ENCODE assay signal across 1 cellular context in the genomic region with DNA sequence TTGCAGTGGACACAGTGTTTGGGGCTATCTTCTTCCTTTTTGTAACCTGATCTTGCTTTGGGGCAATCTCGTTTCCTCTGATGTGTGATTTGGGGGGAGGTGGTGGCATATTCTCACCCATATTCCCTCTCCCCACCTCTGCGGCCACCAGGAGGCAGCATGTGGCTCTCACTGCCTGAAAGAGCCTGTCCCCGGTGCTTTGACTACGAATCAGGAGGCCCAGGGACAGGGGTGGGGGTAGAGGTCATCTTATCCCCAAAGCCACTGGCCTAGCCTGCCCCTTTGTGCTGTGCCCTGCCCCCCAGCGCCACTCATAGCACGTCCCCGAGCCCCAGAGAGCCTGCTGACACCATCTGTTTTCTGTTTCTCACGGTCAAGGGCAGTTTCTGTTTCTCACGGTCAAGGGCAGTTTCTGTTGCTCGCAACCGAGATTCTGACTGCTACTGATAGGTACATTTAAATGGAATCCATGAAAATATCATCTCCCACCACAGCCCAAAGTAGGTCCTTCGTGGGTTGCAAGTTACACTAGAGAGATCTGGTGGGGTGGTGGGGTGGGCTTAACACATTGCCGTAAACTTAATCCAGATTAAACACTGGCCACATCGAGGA.
A peak's percentile ranks its signal among the peaks of the same experiment; 100 is the strongest.
TF ChIP-seq lines count a peak whose summit lies in the region.

No MANE protein-coding gene starts in this region.

TF ChIP-seq in HepG2, 621 proteins besides CTCF, POLR2A, EP300 and RAD21 (continued from another document):
- TF ChIP-seq GMEB1 (CRISPR knock-in tag; IDR thresholded peaks at IDR 0.05; ENCODE audit: borderline replicate concordance) (peak; percentile 63; the same call in 1 of the 2 replicates), HNRNPUL1 (IDR thresholded peaks at IDR 0.05; ENCODE audit: low read depth, low read length) (no peak), KLF13 (CRISPR knock-in tag; IDR thresholded peaks at IDR 0.05) (no peak), ZMYM4 (CRISPR knock-in tag; IDR thresholded peaks at IDR 0.05) (peak; percentile 71), KAT2B (IDR thresholded peaks at IDR 0.05; ENCODE audit: borderline replicate concordance, low read depth, low read length) (no peak), ZMAT3 (CRISPR knock-in tag; conservative IDR thresholded peaks at IDR 0.05) (0 out of 2 replicates have a peak, but pooled peaks have one; percentile 50), ZEB1 (IDR thresholded peaks at IDR 0.05; ENCODE audit: insufficient replicate concordance, low read depth) (peak; percentile 41), U2AF2 (IDR thresholded peaks at IDR 0.05; ENCODE audit: low read depth, low read length) (no peak), TOPORS (CRISPR knock-in tag; IDR thresholded peaks at IDR 0.05) (0 out of 2 replicates have a peak, but pooled peaks have one; percentile 20), PHF21A (CRISPR knock-in tag; IDR thresholded peaks at IDR 0.05) (peak; percentile 83), SMAD9 (CRISPR knock-in tag; IDR thresholded peaks at IDR 0.05) (no peak), ZSCAN31 (CRISPR knock-in tag; IDR thresholded peaks at IDR 0.05; ENCODE audit: low read depth) (peak; percentile 64; the same call in 1 of the 2 replicates), ZNF142 (CRISPR knock-in tag; IDR thresholded peaks at IDR 0.05) (no peak), SP1 (IDR thresholded peaks at IDR 0.05) (no peak), SP1 (CRISPR knock-in tag; IDR thresholded peaks at IDR 0.05) (peak; percentile 18), TARDBP (CRISPR knock-in tag; IDR thresholded peaks at IDR 0.05) (peak; percentile 89), PRMT3 (CRISPR knock-in tag; IDR thresholded peaks at IDR 0.05; ENCODE audit: borderline replicate concordance, low read depth) (0 out of 2 replicates have a peak, but pooled peaks have one; percentile 30)
- TF ChIP-seq, protein P1, sequence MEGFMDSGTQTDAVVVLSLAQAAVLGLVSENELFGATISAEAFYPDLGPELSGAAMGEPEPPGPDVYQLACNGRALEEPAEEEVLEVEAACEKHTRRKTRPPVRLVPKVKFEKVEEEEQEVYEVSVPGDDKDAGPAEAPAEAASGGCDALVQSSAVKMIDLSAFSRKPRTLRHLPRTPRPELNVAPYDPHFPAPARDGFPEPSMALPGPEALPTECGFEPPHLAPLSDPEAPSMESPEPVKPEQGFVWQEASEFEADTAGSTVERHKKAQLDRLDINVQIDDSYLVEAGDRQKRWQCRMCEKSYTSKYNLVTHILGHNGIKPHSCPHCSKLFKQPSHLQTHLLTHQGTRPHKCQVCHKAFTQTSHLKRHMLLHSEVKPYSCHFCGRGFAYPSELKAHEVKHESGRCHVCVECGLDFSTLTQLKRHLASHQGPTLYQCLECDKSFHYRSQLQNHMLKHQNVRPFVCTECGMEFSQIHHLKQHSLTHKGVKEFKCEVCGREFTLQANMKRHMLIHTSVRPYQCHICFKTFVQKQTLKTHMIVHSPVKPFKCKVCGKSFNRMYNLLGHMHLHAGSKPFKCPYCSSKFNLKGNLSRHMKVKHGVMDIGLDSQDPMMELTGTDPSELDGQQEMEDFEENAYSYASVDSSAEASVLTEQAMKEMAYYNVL (CRISPR knock-in tag; IDR thresholded peaks at IDR 0.05; ENCODE audit: borderline replicate concordance), result 0 out of 2 replicates have a peak, but pooled peaks have one; percentile 23
- TF ChIP-seq, protein P2, sequence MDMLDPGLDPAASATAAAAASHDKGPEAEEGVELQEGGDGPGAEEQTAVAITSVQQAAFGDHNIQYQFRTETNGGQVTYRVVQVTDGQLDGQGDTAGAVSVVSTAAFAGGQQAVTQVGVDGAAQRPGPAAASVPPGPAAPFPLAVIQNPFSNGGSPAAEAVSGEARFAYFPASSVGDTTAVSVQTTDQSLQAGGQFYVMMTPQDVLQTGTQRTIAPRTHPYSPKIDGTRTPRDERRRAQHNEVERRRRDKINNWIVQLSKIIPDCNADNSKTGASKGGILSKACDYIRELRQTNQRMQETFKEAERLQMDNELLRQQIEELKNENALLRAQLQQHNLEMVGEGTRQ (IDR thresholded peaks at IDR 0.05; ENCODE audit: low read depth, low read length), result no peak
- TF ChIP-seq, protein P2 (CRISPR knock-in tag; IDR thresholded peaks at IDR 0.05; ENCODE audit: borderline replicate concordance), result 0 out of 2 replicates have a peak, but pooled peaks have one; percentile 9
